In genomic region chrX:2831471-2832228, GRCh38 we compare ENCODE assay signal across 19 cellular contexts. TPM values are rescaled to one million over a fixed set of nuclear protein-coding genes. Genes with fewer than 3 reads are reported as not detected.
DNase-seq lines count a peak whose midpoint lies in the region; ATAC-seq and TF ChIP-seq lines count a peak whose summit lies in the region.
"Had no signal": no experiment of that assay in that cellular context is flagged by ENCODE, and none has a peak within 500 bp of the region (broad histone marks: within the 10 kb centered on the region; RNA-seq: fewer than 3 reads in every experiment).

No MANE protein-coding gene starts in this region.

- H3K79me2 ChIP-seq in GM23338 (replicated peaks; ENCODE audit: insufficient read depth) (peaks cover 23% of the 10 kb centered on the region), hepatocyte (peaks cover 48% of the 10 kb centered on the region), smooth muscle cell (ENCODE audit: low read depth) (peaks cover 21% of the 10 kb centered on the region)

- DNase-seq in GM23338 (ENCODE audit: low spot score) (no peak), WTC11 (ENCODE audit: low spot score) (no peak), hepatocyte (ENCODE audit: low spot score) (no peak), smooth muscle cell (lab: John Stamatoyannopoulos, UW; ENCODE audit: unreplicated experiment) (no peak), NCI-H1092 treated with DMSO at 0.1 percent for 48 hours (lab: John Stamatoyannopoulos, UW) (no peak)
- no peak for DNase-seq in activated CD4-positive, alpha-beta T cell treated with anti-CD3 and anti-CD28 coated beads, Interleukin-2, amount 50 U/mL, for 1 hour
- DNase-seq: ACHN; DMS 273 treated with DMSO at 0.1 percent for 48 hours; KBM-7; NCI-H1694 treated with DMSO at 0.1 percent for 48 hours; NCI-H748 treated with DMSO at 0.1 percent for 48 hours; NK-92 treated with Interleukin-12 subunit alpha and Interleukin-12 subunit beta, amount 100 ng/mL, for 24 hours; Right ventricle myocardium superior; SK-N-SH had no signal

- no peaks in the 10 kb centered on the region for H3K27me3 ChIP-seq in GM23338 (ENCODE audit: insufficient read depth)
- H3K27me3 ChIP-seq in hepatocyte: no peaks in the 10 kb centered on the region
- H3K27me3 ChIP-seq in smooth muscle cell (ENCODE audit: low read depth): no peaks in the 10 kb centered on the region

- no peak overlapping the region for H3K27ac Mint-ChIP-seq in GM23338
- peak overlapping the region; percentile 74; the same call in 1 of the 2 replicates for H3K27ac Mint-ChIP-seq in WTC11

- no peak for TF ChIP-seq CTCF in GM23338 (conservative IDR thresholded peaks at IDR 0.05; ENCODE audit: low read depth in 2 of 2)
- no peak for TF ChIP-seq CTCF in WTC11 (IDR thresholded peaks at IDR 0.05)
- TF ChIP-seq CTCF in hepatocyte (IDR thresholded peaks at IDR 0.05; ENCODE audit: poor library complexity): no peak
- TF ChIP-seq CTCF in smooth muscle cell (IDR thresholded peaks at IDR 0.05; ENCODE audit: borderline replicate concordance, insufficient read depth, poor library complexity, severe bottlenecking): no peak

- CTCF ChIA-PET in WTC11 (lab: Charles Lee): no interaction called here

- H3K4me3 Mint-ChIP-seq in GM23338 (peak overlapping the region; percentile 37; the same call in 1 of the 3 replicates), WTC11 (peak overlapping the region; percentile 20)

- no peak overlapping the region for H3K4me3 ChIP-seq in GM23338
- no peak overlapping the region for H3K4me3 ChIP-seq in hepatocyte
- H3K4me3 ChIP-seq in smooth muscle cell: no peak overlapping the region

- ATAC-seq in GM23338: no peak
- no peak for ATAC-seq in WTC11
- no peak for ATAC-seq in GM21447 (IDR thresholded peaks at IDR 0.05; ENCODE audit: unreplicated experiment)
- no peak for ATAC-seq in GM19395 (IDR thresholded peaks at IDR 0.05; ENCODE audit: unreplicated experiment)
- ATAC-seq: HCT116 had no signal

- H4K20me1 ChIP-seq in GM23338 (replicated peaks; ENCODE audit: insufficient read depth) (no peaks in the 10 kb centered on the region), hepatocyte (ENCODE audit: insufficient read depth, poor library complexity, severe bottlenecking) (peaks cover 6% of the 10 kb centered on the region), smooth muscle cell (ENCODE audit: low read depth) (peaks cover 7% of the 10 kb centered on the region)

- H3K9me3 ChIP-seq in hepatocyte (ENCODE audit: low read depth): no peaks in the 10 kb centered on the region
- H3K9me3 ChIP-seq in smooth muscle cell (replicated peaks; ENCODE audit: low read depth): no peaks in the 10 kb centered on the region
- H3K9me3 ChIP-seq: SK-N-SH had no signal

- H3K9me2 ChIP-seq in GM23338 (ENCODE audit: insufficient read depth) (no peaks in the 10 kb centered on the region), hepatocyte (replicated peaks; ENCODE audit: insufficient read depth) (no peaks in the 10 kb centered on the region)
- H3K9me2 ChIP-seq: SK-N-SH had no signal

- no peaks in the 10 kb centered on the region for H3F3A ChIP-seq in GM23338 (replicated peaks; ENCODE audit: low read depth)
- H3F3A ChIP-seq in smooth muscle cell (ENCODE audit: low read depth): peaks cover 11% of the 10 kb centered on the region

- H3K27ac ChIP-seq in GM23338 (ENCODE audit: low read depth): no peak overlapping the region
- no peak overlapping the region for H3K27ac ChIP-seq in hepatocyte
- no peak overlapping the region for H3K27ac ChIP-seq in smooth muscle cell (ENCODE audit: low read depth)
- H3K27ac ChIP-seq: C4-2B had no signal

- no peaks in the 10 kb centered on the region for H3K36me3 ChIP-seq in GM23338 (ENCODE audit: insufficient read depth)
- H3K36me3 ChIP-seq in hepatocyte (replicated peaks; ENCODE audit: insufficient read depth, low read depth): no peaks in the 10 kb centered on the region
- H3K36me3 ChIP-seq in smooth muscle cell (ENCODE audit: low read depth): no peaks in the 10 kb centered on the region

- POLR2A ChIA-PET in WTC11 (lab: Charles Lee): no interaction called here

- peaks cover 8% of the 10 kb centered on the region; the same call in 2 of the 3 replicates for H3K9me3 Mint-ChIP-seq in GM23338
- H3K9me3 Mint-ChIP-seq in WTC11: peaks cover 5% of the 10 kb centered on the region

- no peak overlapping the region for H3K9ac ChIP-seq in smooth muscle cell (ENCODE audit: low read depth)
- H3K9ac ChIP-seq: SK-N-SH had no signal

- no peaks in the 10 kb centered on the region; the same call in 1 of the 2 replicates for H3K4me1 ChIP-seq in GM23338 (ENCODE audit: insufficient read depth)
- peaks cover 3% of the 10 kb centered on the region for H3K4me1 ChIP-seq in hepatocyte (ENCODE audit: insufficient read depth)
- peaks cover 5% of the 10 kb centered on the region for H3K4me1 ChIP-seq in smooth muscle cell (ENCODE audit: low read depth)

- no peak overlapping the region for H3K4me2 ChIP-seq in GM23338
- H3K4me2 ChIP-seq in hepatocyte: peak overlapping the region; percentile 99
- peak overlapping the region; percentile 92 for H3K4me2 ChIP-seq in smooth muscle cell
- H3K4me2 ChIP-seq: SK-N-SH had no signal

- no peak overlapping the region for H2AFZ ChIP-seq in GM23338
- H2AFZ ChIP-seq in hepatocyte: no peak overlapping the region
- H2AFZ ChIP-seq in smooth muscle cell (ENCODE audit: low read depth): no peak overlapping the region

- H3K36me3 Mint-ChIP-seq in GM23338 (ENCODE audit: low read depth) (peaks cover 55% of the 10 kb centered on the region), WTC11 (peaks cover 46% of the 10 kb centered on the region)

- H3K4me1 Mint-ChIP-seq in GM23338: peaks cover 11% of the 10 kb centered on the region
- peaks cover 12% of the 10 kb centered on the region for H3K4me1 Mint-ChIP-seq in WTC11

- WGBS in hepatocyte (ENCODE audit: low lambda C conversion rate, missing lambda C conversion rate): 89% methylated on average over 14 of the region's 14 CpGs
- 87% methylated on average over 14 of the region's 14 CpGs for WGBS in smooth muscle cell (ENCODE audit: low lambda C conversion rate)

- peaks cover 5% of the 10 kb centered on the region for H3K27me3 Mint-ChIP-seq in GM23338 (ENCODE audit: insufficient read depth, low read depth, poor library complexity)
- no peaks in the 10 kb centered on the region for H3K27me3 Mint-ChIP-seq in WTC11 (ENCODE audit: low read depth)

TF ChIP-seq in GM23338, 12 proteins besides CTCF, POLR2A, EP300 and RAD21 (continues in another document):
- no peak for TF ChIP-seq ZNF331 (CRISPR knock-in tag; IDR thresholded peaks at IDR 0.05; ENCODE audit: low read depth)
- no peak for TF ChIP-seq EZH2phosphoT487 (IDR thresholded peaks at IDR 0.05; ENCODE audit: unreplicated experiment)
- no peak for TF ChIP-seq JUNB (IDR thresholded peaks at IDR 0.05; ENCODE audit: unreplicated experiment)
- TF ChIP-seq ETS1 (IDR thresholded peaks at IDR 0.05): no peak

TF ChIP-seq in WTC11, 78 proteins besides CTCF, POLR2A, EP300 and RAD21 (continues in another document):
- no peak for TF ChIP-seq SP1 (CRISPR knock-in tag; conservative IDR thresholded peaks at IDR 0.05)
- TF ChIP-seq ZNF219 (CRISPR knock-in tag; IDR thresholded peaks at IDR 0.05; ENCODE audit: borderline replicate concordance): no peak
- no peak for TF ChIP-seq ZNF671 (CRISPR knock-in tag; IDR thresholded peaks at IDR 0.05)
- no peak for TF ChIP-seq HMGA2 (CRISPR knock-in tag; IDR thresholded peaks at IDR 0.05)
- no peak for TF ChIP-seq MLX (CRISPR knock-in tag; IDR thresholded peaks at IDR 0.05)
- no peak for TF ChIP-seq ATF6 (CRISPR knock-in tag; IDR thresholded peaks at IDR 0.05)
- no peak for TF ChIP-seq SMAD4 (CRISPR knock-in tag; IDR thresholded peaks at IDR 0.05)
- no peak for TF ChIP-seq ZNF512 (CRISPR knock-in tag; IDR thresholded peaks at IDR 0.05; ENCODE audit: borderline replicate concordance)

RNA-seq across cellular contexts. Expression of gene GYG2, which starts 2.9 kb away (rescaled TPM):
- total RNA-seq in GM23338 (2014; rRNA removed; shearing (Covaris generic)): 47.0 and 63.8 TPM in 2 replicates
- polyA plus RNA-seq in GM23338 (2016; fragmentation: Nextera tagmentation; extraction: Ambion mirVana) (15.6 and 17.6 TPM in 2 replicates), hepatocyte (35.8 and 44.3 TPM in 2 replicates), smooth muscle cell (35.0 and 44.1 TPM in 2 replicates)
- total RNA-seq in WTC11 (2021) (47.6 to 53.6 TPM (median 52.8 TPM) in 3 replicates), hepatocyte (41.4 and 41.7 TPM in 2 replicates), smooth muscle cell (23.1 and 25.3 TPM in 2 replicates)
- total RNA-seq: OCI-LY7 had no signal
